ENCODE assay signal across 1 cellular context in genomic region chr15:63877713-63878271, GRCh38.
TF ChIP-seq lines count a peak whose summit lies in the region.

No MANE protein-coding gene starts in this region.

TF ChIP-seq in WTC11, 78 proteins besides CTCF, POLR2A, EP300 and RAD21 (continued from another document):
- TF ChIP-seq ZNF425 (CRISPR knock-in tag; conservative IDR thresholded peaks at IDR 0.05) (no peak), ELF4 (CRISPR knock-in tag; IDR thresholded peaks at IDR 0.05; ENCODE audit: low read depth) (no peak), ESRRA (CRISPR knock-in tag; IDR thresholded peaks at IDR 0.05; ENCODE audit: borderline replicate concordance) (no peak), FOXP4 (CRISPR knock-in tag; IDR thresholded peaks at IDR 0.05) (no peak), SOX15 (CRISPR knock-in tag; IDR thresholded peaks at IDR 0.05) (no peak)
